ENCODE assay signal across 23 cellular contexts in genomic region chr13:63351533-63351932, GRCh38.
"Had no signal": no experiment of that assay in that cellular context is flagged by ENCODE, and none has a peak within 500 bp of the region (broad histone marks: within the 10 kb centered on the region; RNA-seq: fewer than 3 reads in every experiment).

No MANE protein-coding gene starts in this region.

- H3K27me3 ChIP-seq: esophagus muscularis mucosa, foreskin keratinocyte, hepatocyte, neutrophil, pancreas, right atrium auricular region, uterus had no signal

- H3K4me2 ChIP-seq: hepatocyte had no signal

- H3K79me2 ChIP-seq: hepatocyte had no signal

- H3K9me3 ChIP-seq: esophagus muscularis mucosa, neutrophil, pancreas, psoas muscle, right atrium auricular region, uterus had no signal

- H3K27ac ChIP-seq: coronary artery, esophagus muscularis mucosa, foreskin keratinocyte, hepatocyte, left ventricle myocardium inferior, neutrophil, pancreas, psoas muscle, right atrium auricular region, uterus had no signal

- H3K4me1 ChIP-seq: esophagus muscularis mucosa, foreskin keratinocyte, left ventricle myocardium inferior, pancreas, psoas muscle, right atrium auricular region, uterus had no signal

- H2AFZ ChIP-seq: hepatocyte had no signal

- ATAC-seq: activated CD8-positive, alpha-beta T cell treated with anti-CD3 and anti-CD28 coated beads, Interleukin-2, amount 10 ng/mL, durations not matched to agents 7 days and 5 days; activated naive CD4-positive, alpha-beta T cell treated with anti-CD3 and anti-CD28 coated beads, Interleukin-2, amount 50 U/mL, for 72 hours; foreskin keratinocyte; natural killer cell; pancreas; psoas muscle; stimulated activated naive CD8-positive, alpha-beta T cell treated with anti-CD3 and anti-CD28 coated beads, Interleukin-15, amount 100 ng/mL, for 72 hours had no signal

- H3K36me3 ChIP-seq: esophagus muscularis mucosa, left ventricle myocardium inferior, neutrophil, pancreas, right atrium auricular region, uterus had no signal

- DNase-seq: activated CD4-positive, alpha-beta T cell treated with anti-CD3 and anti-CD28 coated beads for 1 hour; activated CD4-positive, alpha-beta T cell treated with anti-CD3 and anti-CD28 coated beads, Interleukin-2, amount 50 U/mL, for 1 hour; activated CD8-positive, alpha-beta T cell treated with anti-CD3 and anti-CD28 coated beads, Interleukin-2, amount 10 ng/mL, durations not matched to agents 7 days and 5 days; activated gamma-delta T cell treated with Interleukin-2 at 50 U/mL for 16 hours; activated T-cell treated with anti-CD3 and anti-CD28 coated beads, Interleukin-2, amount 50 U/mL, for 1 hour; glutamatergic neuron; immature natural killer cell; left ventricle myocardium inferior; natural killer cell; pancreas; psoas muscle; stimulated activated CD4-positive, alpha-beta T cell treated with anti-CD3 and anti-CD28 coated beads, Interleukin-12 subunit alpha, Interleukin-12 subunit beta, amount 100 ng/mL, for 4 hours; stimulated activated naive CD8-positive, alpha-beta T cell treated with anti-CD3 and anti-CD28 coated beads, Interleukin-15, amount 100 ng/mL, for 72 hours; T-helper 9 cell; trophoblast cell; uterus had no signal

- H3K4me3 ChIP-seq: coronary artery, esophagus muscularis mucosa, hepatocyte, left ventricle myocardium inferior, pancreas, psoas muscle, right atrium auricular region, uterus had no signal
